Comparison of ENCODE assay signal across 9 cellular contexts in the genomic region with DNA sequence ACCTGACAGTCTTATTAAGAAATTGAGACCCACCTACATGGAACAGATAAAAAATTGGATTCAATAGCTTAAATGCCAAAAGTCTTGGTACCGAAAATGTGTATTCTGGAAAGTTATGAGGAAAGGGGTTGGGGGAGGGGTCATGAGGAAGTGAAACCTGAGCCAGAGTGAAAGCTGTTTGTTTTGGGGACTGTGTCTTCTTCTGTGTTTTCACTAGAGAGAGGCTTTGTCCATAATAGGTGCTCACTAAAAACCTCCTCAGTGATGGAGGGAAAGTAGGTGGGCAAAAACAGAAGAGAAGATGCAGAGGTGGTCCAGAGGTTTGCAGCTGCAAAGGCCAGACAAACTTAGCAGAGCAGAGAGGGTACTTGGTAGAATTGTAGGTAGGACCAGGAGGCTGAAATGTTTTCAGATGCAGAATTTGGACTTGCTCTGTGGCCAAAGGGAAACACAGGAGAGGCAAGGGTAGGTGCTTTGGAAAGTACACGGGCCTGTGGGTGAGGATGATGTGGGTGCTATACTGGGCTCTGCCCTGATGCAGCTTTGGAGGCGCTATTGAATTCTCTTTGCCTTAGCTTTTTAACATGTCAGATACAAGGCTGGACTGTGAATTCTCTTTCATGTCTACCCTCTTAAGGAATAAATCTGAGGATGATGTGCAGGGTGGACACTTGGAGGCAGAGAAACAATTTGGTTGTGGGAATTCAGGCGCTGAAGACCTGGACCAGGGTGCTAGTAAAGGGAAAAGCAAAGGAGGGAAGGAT.
DNase-seq lines count a peak whose midpoint lies in the region; TF ChIP-seq lines count a peak whose summit lies in the region.
"Had no signal": no experiment of that assay in that cellular context is flagged by ENCODE, and none has a peak within 500 bp of the region (broad histone marks: within the 10 kb centered on the region; RNA-seq: fewer than 3 reads in every experiment).

No MANE protein-coding gene starts in this region.

- no peak overlapping the region for H3K9ac ChIP-seq in KMS-11

- no peaks in the 10 kb centered on the region for H3K36me3 Mint-ChIP-seq in neural crest cell (ENCODE audit: low read depth)

- H3K9me3 ChIP-seq in adrenal gland (replicated peaks in 1 of 3), result no peaks in the 10 kb centered on the region

- intact Hi-C loops in adrenal gland (cut with DNase I), result loop anchor here in 1 of 2 donors (10.0 kb wide), 1 partner anchor 253 kb away; the partner anchor contains the start of genes KLLN and PTEN

- no peaks in the 10 kb centered on the region for H3K79me2 ChIP-seq in KMS-11 (ENCODE audit: insufficient read depth, low read depth)

- H3K4me1 Mint-ChIP-seq in neural crest cell, result no peaks in the 10 kb centered on the region

- DNase-seq in adrenal gland (no peak), neural crest cell (ENCODE audit: low read depth, low spot score) (no peak), GOT3 (lab: John Stamatoyannopoulos, UW) (no peak), cerebellum (ENCODE audit: low spot score) (no peak), amniotic stem cell (lab: John Stamatoyannopoulos, UW) (no peak)
- DNase-seq: activated B cell treated with CpG ODN at 0.5 μM for 24 hours, left ventricle myocardium superior had no signal

- peak; percentile 58 for TF ChIP-seq CTCF in GM12873 (IDR thresholded peaks at IDR 0.05; ENCODE audit: insufficient read depth, low read depth, low read length, missing control alignments)
- peak; percentile 52 for TF ChIP-seq CTCF in KMS-11 (conservative IDR thresholded peaks at IDR 0.05; ENCODE audit: low read depth, low read length)
- TF ChIP-seq CTCF in adrenal gland (IDR thresholded peaks at IDR 0.05), result peak in 4 of 6 experiments; percentile 13 to 34 (median 24)
- TF ChIP-seq CTCF in neural crest cell (conservative IDR thresholded peaks at IDR 0.05), result peak; percentile 37

- no peak for TF ChIP-seq POLR2A in adrenal gland (IDR thresholded peaks at IDR 0.05)

- H3K27ac ChIP-seq in KMS-11 (no peak overlapping the region), adrenal gland (no peak overlapping the region)

- H3K4me1 ChIP-seq in KMS-11 (ENCODE audit: low read depth, poor library complexity, severe bottlenecking) (peaks cover 34% of the 10 kb centered on the region), adrenal gland (replicated peaks in 1 of 2) (peaks cover 0 to 3% of the 10 kb centered on the region in 2 donors)

- H3K9me3 Mint-ChIP-seq in neural crest cell, result peaks cover 2% of the 10 kb centered on the region

- H3K27me3 ChIP-seq in KMS-11 (ENCODE audit: insufficient read depth, low read depth) (no peaks in the 10 kb centered on the region), adrenal gland (no peaks in the 10 kb centered on the region)

- no peaks in the 10 kb centered on the region for H3K27me3 Mint-ChIP-seq in neural crest cell (ENCODE audit: low read depth)
- H3K27me3 Mint-ChIP-seq: activated B cell treated with CpG ODN at 0.5 μM for 24 hours had no signal

- 87 to 95% (median 88%) methylated on average over 4 of the region's 4 CpGs for WGBS in adrenal gland, 4 donors

- H3K27ac Mint-ChIP-seq in neural crest cell (ENCODE audit: unreplicated experiment), result no peak overlapping the region
- H3K27ac Mint-ChIP-seq: activated B cell treated with CpG ODN at 0.5 μM for 24 hours had no signal

- H3K4me3 ChIP-seq in KMS-11 (IDR thresholded peaks at IDR 0.05; ENCODE audit: insufficient read depth, low read depth, low read length) (no peak overlapping the region), adrenal gland (no peak overlapping the region)

- H4K20me1 ChIP-seq in KMS-11 (ENCODE audit: insufficient read depth), result no peaks in the 10 kb centered on the region

- no peaks in the 10 kb centered on the region for H3K36me3 ChIP-seq in KMS-11 (ENCODE audit: insufficient read depth)
- H3K36me3 ChIP-seq in adrenal gland (replicated peaks in 1 of 2), result no peaks in the 10 kb centered on the region

- H3K4me3 Mint-ChIP-seq in neural crest cell, result no peak overlapping the region
- H3K4me3 Mint-ChIP-seq: activated B cell treated with CpG ODN at 0.5 μM for 24 hours had no signal

- H2AFZ ChIP-seq in KMS-11 (ENCODE audit: low read depth), result no peak overlapping the region

- H3K4me2 ChIP-seq in KMS-11, result no peak overlapping the region
